ENCODE assay signal across 13 cellular contexts in genomic region chr6:96235927-96236326, GRCh38.
DNase-seq lines count a peak whose midpoint lies in the region; ATAC-seq, FAIRE-seq and TF ChIP-seq lines count a peak whose summit lies in the region.
"Had no signal": no experiment of that assay in that cellular context is flagged by ENCODE, and none has a peak within 500 bp of the region (broad histone marks: within the 10 kb centered on the region; RNA-seq: fewer than 3 reads in every experiment).

No MANE protein-coding gene starts in this region.

- no peak overlapping the region for H3K27ac Mint-ChIP-seq in Caco-2 (ENCODE audit: unreplicated experiment)
- H3K27ac Mint-ChIP-seq: CD8-positive, alpha-beta memory T cell had no signal

- no peaks in the 10 kb centered on the region for H3K9me3 Mint-ChIP-seq in Caco-2 (ENCODE audit: unreplicated experiment)

- 0 out of 2 replicates have a peak overlapping the region, but pooled peaks have one; percentile 1 for H2AFZ ChIP-seq in PC-3 (ENCODE audit: low read length)

- FAIRE-seq in bronchial epithelial cell (lab: Jason Lieb, UNC) = peak; percentile 91

- H3K9me3 ChIP-seq in PC-3 (ENCODE audit: low read length) (no peaks in the 10 kb centered on the region), Caco-2 (no peaks in the 10 kb centered on the region), psoas muscle (no peaks in the 10 kb centered on the region)
- H3K9me3 ChIP-seq: SJCRH30 had no signal

- no peak overlapping the region for H3K4me3 Mint-ChIP-seq in Caco-2 (ENCODE audit: unreplicated experiment)
- H3K4me3 Mint-ChIP-seq: CD8-positive, alpha-beta memory T cell had no signal

- H3F3A ChIP-seq in PC-3 (ENCODE audit: low read length, unreplicated experiment) = no peaks in the 10 kb centered on the region

- no peak overlapping the region for H3K27ac ChIP-seq in PC-3 (ENCODE audit: low read length)
- H3K27ac ChIP-seq in psoas muscle = no peak overlapping the region
- H3K27ac ChIP-seq: SJCRH30 had no signal

- POLR2A ChIA-PET in PC-3 (lab: Charles Lee; ENCODE audit: unreplicated experiment) = no interaction called here
- POLR2A ChIA-PET in Caco-2 (lab: Charles Lee) = no interaction called here

- intact Hi-C loops in PC-3 (cut with micrococcal nuclease) = no loop called here
- intact Hi-C loops in Caco-2 (cut with micrococcal nuclease; ENCODE audit: unreplicated experiment) = no loop called here
- intact Hi-C loops in psoas muscle (cut with DNase I) = no loop called here

- DNase-seq in PC-3 = peak; percentile 30
- peak; percentile 22 for DNase-seq in bronchial epithelial cell (ENCODE audit: low read depth)
- DNase-seq in kidney tubule cell (ENCODE audit: low spot score) = peak; percentile 96
- DNase-seq in Caco-2 = no peak
- DNase-seq in activated CD8-positive, alpha-beta memory T cell treated with anti-CD3 and anti-CD28 coated beads, Interleukin-2, amount 50 U/mL, for 48 hours = no peak
- no peak for DNase-seq in psoas muscle
- DNase-seq: CD8-positive, alpha-beta memory T cell; DMS 273 treated with DMSO at 0.1 percent for 48 hours; Karpas-422; NCI-H187 treated with DMSO at 0.1 percent for 48 hours; RPMI8226; SJCRH30 had no signal

- H3K36me3 ChIP-seq in PC-3 (ENCODE audit: low read depth, low read length) (no peaks in the 10 kb centered on the region), bronchial epithelial cell (ENCODE audit: control insufficient read depth, insufficient read depth, low read length) (no peaks in the 10 kb centered on the region), Caco-2 (ENCODE audit: control insufficient read depth, insufficient read depth, low read length) (no peaks in the 10 kb centered on the region), psoas muscle (ENCODE audit: insufficient read depth in 1 of 2, low read depth in 1 of 2) (no peaks in the 10 kb centered on the region)
- H3K36me3 ChIP-seq: SJCRH30 had no signal

- no peaks in the 10 kb centered on the region for H3K36me3 Mint-ChIP-seq in Caco-2 (ENCODE audit: insufficient read depth, unreplicated experiment)
- H3K36me3 Mint-ChIP-seq: CD8-positive, alpha-beta memory T cell had no signal

- no peak overlapping the region for H3K9ac ChIP-seq in PC-3 (ENCODE audit: low read length)

- no peaks in the 10 kb centered on the region for H3K27me3 Mint-ChIP-seq in Caco-2 (ENCODE audit: insufficient read depth, unreplicated experiment)

- H3K4me2 ChIP-seq in PC-3 (ENCODE audit: low read length) = no peak overlapping the region

- peaks cover 18% of the 10 kb centered on the region for H3K4me1 Mint-ChIP-seq in Caco-2 (ENCODE audit: low read depth, unreplicated experiment)
- H3K4me1 Mint-ChIP-seq: CD8-positive, alpha-beta memory T cell had no signal

- H3K79me2 ChIP-seq in PC-3 (ENCODE audit: low read length) = no peaks in the 10 kb centered on the region

- H4K20me1 ChIP-seq in PC-3 (ENCODE audit: low read length) = no peaks in the 10 kb centered on the region

- no peaks in the 10 kb centered on the region for H3K4me1 ChIP-seq in PC-3 (ENCODE audit: insufficient read depth, low read length)
- no peaks in the 10 kb centered on the region; the same call in 1 of the 2 replicates for H3K4me1 ChIP-seq in Caco-2
- no peaks in the 10 kb centered on the region for H3K4me1 ChIP-seq in psoas muscle
- H3K4me1 ChIP-seq: SJCRH30 had no signal

- no peak for TF ChIP-seq CTCF in PC-3 (conservative IDR thresholded peaks at IDR 0.05; ENCODE audit: low read depth, low read length)
- no peak for TF ChIP-seq CTCF in bronchial epithelial cell (IDR thresholded peaks at IDR 0.05; ENCODE audit: insufficient read depth, low read length, severe bottlenecking)
- TF ChIP-seq CTCF in Caco-2 (IDR thresholded peaks at IDR 0.05; ENCODE audit: insufficient read depth in 1 of 2, low read depth in 1 of 2, low read length in 1 of 2, severe bottlenecking in 1 of 2, unreplicated experiment in 1 of 2) = no peak
- TF ChIP-seq CTCF in psoas muscle (IDR thresholded peaks at IDR 0.05) = no peak

- H3K27me3 ChIP-seq in PC-3 (ENCODE audit: low read length) (no peaks in the 10 kb centered on the region), bronchial epithelial cell (ENCODE audit: control insufficient read depth, insufficient read depth, low read length) (no peaks in the 10 kb centered on the region), Caco-2 (replicated peaks; ENCODE audit: control insufficient read depth, insufficient read depth, low read length) (no peaks in the 10 kb centered on the region), psoas muscle (ENCODE audit: insufficient read depth in 3 of 3, low read length in 2 of 3) (no peaks in the 10 kb centered on the region)
- H3K27me3 ChIP-seq: SJCRH30 had no signal

- no peaks in the 10 kb centered on the region for H3K9me2 ChIP-seq in PC-3 (replicated peaks; ENCODE audit: low read length)

- CTCF ChIA-PET in PC-3 (lab: Charles Lee) = no interaction called here
- CTCF ChIA-PET in Caco-2 (lab: Charles Lee) = no interaction called here

- 83 to 85% (median 84%) methylated on average over 5 of the region's 5 CpGs for WGBS in psoas muscle, 3 donors

- ATAC-seq in PC-3 (no peak), GM19452 (IDR thresholded peaks at IDR 0.05; ENCODE audit: unreplicated experiment) (no peak), psoas muscle (no peak)

- BruUV-seq in PC-3 (replicated peaks; lab: Mats Ljungman, UMichigan) (no TSS peak), Caco-2 (replicated peaks; lab: Mats Ljungman, UMichigan) (no TSS peak)

- no peak overlapping the region for H3K4me3 ChIP-seq in PC-3 (ENCODE audit: low read length)
- no peak overlapping the region for H3K4me3 ChIP-seq in bronchial epithelial cell (ENCODE audit: low read depth, low read length)
- no peak overlapping the region for H3K4me3 ChIP-seq in Caco-2 (ENCODE audit: low read depth, low read length)
- H3K4me3 ChIP-seq in psoas muscle = no peak overlapping the region
- H3K4me3 ChIP-seq: SJCRH30 had no signal

Comparison
In these comparisons a context has a peak if more than half of its experiments do, and no peak if none do; other contexts are left out.
1. DNase-seq: peak in PC-3 (single experiment), bronchial epithelial cell (single experiment) and kidney tubule cell (single experiment); none in Caco-2 (0 of 2), activated CD8-positive, alpha-beta memory T cell treated with anti-CD3 and anti-CD28 coated beads, Interleukin-2, amount 50 U/mL, for 48 hours (single experiment) and psoas muscle (0 of 2).